ENCODE assay signal across 18 cellular contexts in the genomic region with DNA sequence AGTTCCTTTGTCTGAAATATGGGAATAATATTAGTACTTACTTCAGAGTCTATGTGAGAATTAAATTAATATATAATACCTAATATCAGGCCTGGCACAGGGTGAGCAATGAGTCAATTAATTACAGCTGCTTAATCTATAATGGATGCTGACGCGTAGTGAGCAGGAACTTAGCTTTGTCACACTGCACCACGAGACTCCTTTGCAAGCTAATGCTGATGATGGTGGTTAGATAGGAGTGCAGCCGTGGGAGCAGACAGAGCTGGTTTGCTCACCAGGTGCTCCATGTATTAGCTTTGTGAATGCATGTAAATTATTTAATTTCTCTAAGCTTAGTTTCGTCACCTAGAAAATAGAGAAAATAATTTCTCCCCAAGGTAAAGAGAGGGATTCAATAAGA. TPM values are rescaled to one million over a fixed set of nuclear protein-coding genes. Genes with fewer than 3 reads are reported as not detected.
"Had no signal": no experiment of that assay in that cellular context is flagged by ENCODE, and none has a peak within 500 bp of the region (broad histone marks: within the 10 kb centered on the region; RNA-seq: fewer than 3 reads in every experiment).

No MANE protein-coding gene starts in this region.

- H3K9me3 Mint-ChIP-seq: activated B cell treated with CpG ODN at 0.5 μM for 24 hours, type B pancreatic cell had no signal

- H3K4me3 ChIP-seq: adrenal gland, dorsolateral prefrontal cortex, gastrocnemius medialis, heart right ventricle, lower lobe of right lung, SK-N-MC, spleen had no signal

- ATAC-seq: gastrocnemius medialis, heart right ventricle, right cardiac atrium had no signal

- DNase-seq: activated B cell treated with CpG ODN at 0.5 μM for 24 hours; activated CD4-positive, alpha-beta T cell treated with anti-CD3 and anti-CD28 coated beads, Interleukin-2, amount 50 U/mL, for 1 hour; activated naive CD4-positive, alpha-beta T cell treated with anti-CD3 and anti-CD28 coated beads, Interleukin-2, amount 50 U/mL, for 16 hours; activated T-cell treated with anti-CD3 and anti-CD28 coated beads, Interleukin-2, amount 50 U/mL, for 1 hour; adrenal gland; dorsolateral prefrontal cortex; gastrocnemius medialis; heart right ventricle; lower lobe of right lung; midbrain; posterior cingulate gyrus; right cardiac atrium; spleen; stimulated activated CD4-positive, alpha-beta T cell treated with anti-CD3 and anti-CD28 coated beads, Interleukin-1b, Interleukin-23, amount 100 ng/mL, for 48 hours; stimulated activated naive CD4-positive, alpha-beta T cell; substantia nigra had no signal

- H3K36me3 ChIP-seq: adrenal gland, gastrocnemius medialis, heart right ventricle, lower lobe of right lung, spleen had no signal

- H3K4me3 Mint-ChIP-seq: activated B cell treated with CpG ODN at 0.5 μM for 24 hours, type B pancreatic cell had no signal

- H3K27me3 Mint-ChIP-seq: type B pancreatic cell had no signal

- H3K9me3 ChIP-seq: adrenal gland, gastrocnemius medialis, heart right ventricle, lower lobe of right lung, spleen had no signal

- H3K27ac ChIP-seq: adrenal gland, dorsolateral prefrontal cortex, gastrocnemius medialis, lower lobe of right lung, SK-N-MC had no signal

- H3K27ac Mint-ChIP-seq: activated B cell treated with CpG ODN at 0.5 μM for 24 hours, type B pancreatic cell had no signal

- H3K27me3 ChIP-seq: adrenal gland, gastrocnemius medialis, heart right ventricle had no signal

- H3K4me1 Mint-ChIP-seq: activated B cell treated with CpG ODN at 0.5 μM for 24 hours had no signal

- H3K36me3 Mint-ChIP-seq: type B pancreatic cell had no signal

RNA-seq across cellular contexts. Expression of a gene that starts 35.1 kb away (rescaled TPM):
- total RNA-seq: activated B cell treated with CpG ODN at 0.5 μM for 24 hours had no signal
